Comparison of ENCODE assay signal across 1 cellular context in genomic region chr2:24049485-24050021, GRCh38.
TF ChIP-seq lines count a peak whose summit lies in the region.

FKBP1B (plus strand) TSS chr2:24049741; CDS start chr2:24049850, 109 bp downstream.

TF ChIP-seq in HepG2, 621 proteins besides CTCF, POLR2A, EP300 and RAD21 (continued from another document):
- TF ChIP-seq HMGXB4 (CRISPR knock-in tag; IDR thresholded peaks at IDR 0.05; ENCODE audit: borderline replicate concordance in 1 of 2, low read depth in 1 of 2): peak in 1 of 2 experiments; percentile 45; a peak in 2 of 4 replicates
- TF ChIP-seq KAT7 (CRISPR knock-in tag; IDR thresholded peaks at IDR 0.05; ENCODE audit: borderline replicate concordance): 0 out of 2 replicates have a peak, but pooled peaks have one; percentile 40
- no peak; the same call in 1 of the 2 replicates for TF ChIP-seq RXRB (CRISPR knock-in tag; IDR thresholded peaks at IDR 0.05; ENCODE audit: borderline replicate concordance)
- TF ChIP-seq, protein P1, sequence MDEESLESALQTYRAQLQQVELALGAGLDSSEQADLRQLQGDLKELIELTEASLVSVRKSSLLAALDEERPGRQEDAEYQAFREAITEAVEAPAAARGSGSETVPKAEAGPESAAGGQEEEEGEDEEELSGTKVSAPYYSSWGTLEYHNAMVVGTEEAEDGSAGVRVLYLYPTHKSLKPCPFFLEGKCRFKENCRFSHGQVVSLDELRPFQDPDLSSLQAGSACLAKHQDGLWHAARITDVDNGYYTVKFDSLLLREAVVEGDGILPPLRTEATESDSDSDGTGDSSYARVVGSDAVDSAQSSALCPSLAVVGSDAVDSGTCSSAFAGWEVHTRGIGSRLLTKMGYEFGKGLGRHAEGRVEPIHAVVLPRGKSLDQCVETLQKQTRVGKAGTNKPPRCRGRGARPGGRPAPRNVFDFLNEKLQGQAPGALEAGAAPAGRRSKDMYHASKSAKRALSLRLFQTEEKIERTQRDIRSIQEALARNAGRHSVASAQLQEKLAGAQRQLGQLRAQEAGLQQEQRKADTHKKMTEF (CRISPR knock-in tag; IDR thresholded peaks at IDR 0.05): peak; percentile 33; the same call in 1 of the 2 replicates
- no peak for TF ChIP-seq ZNF589 (CRISPR knock-in tag; conservative IDR thresholded peaks at IDR 0.05)
- no peak for TF ChIP-seq MTF1 (CRISPR knock-in tag; IDR thresholded peaks at IDR 0.05)
- peak; percentile 78 for TF ChIP-seq SP5 (CRISPR knock-in tag; IDR thresholded peaks at IDR 0.05; ENCODE audit: borderline replicate concordance, low read depth)
- TF ChIP-seq SOX5 (CRISPR knock-in tag; IDR thresholded peaks at IDR 0.05; ENCODE audit: borderline replicate concordance): peak; percentile 34; the same call in 1 of the 2 replicates
- no peak for TF ChIP-seq ZBTB46 (CRISPR knock-in tag; IDR thresholded peaks at IDR 0.05; ENCODE audit: borderline replicate concordance)
- no peak for TF ChIP-seq ZSCAN12 (CRISPR knock-in tag; IDR thresholded peaks at IDR 0.05)
- no peak for TF ChIP-seq RFX1 (IDR thresholded peaks at IDR 0.05)
- 0 out of 2 replicates have a peak, but pooled peaks have one; percentile 15 for TF ChIP-seq ZNF652 (CRISPR knock-in tag; IDR thresholded peaks at IDR 0.05; ENCODE audit: borderline replicate concordance, low read depth)
- TF ChIP-seq MAZ (IDR thresholded peaks at IDR 0.05; ENCODE audit: borderline replicate concordance, low read depth, low read length): peak; percentile 72; the same call in 1 of the 2 replicates
- TF ChIP-seq MAZ (CRISPR knock-in tag; IDR thresholded peaks at IDR 0.05; ENCODE audit: low read depth): peak; percentile 80
- 0 out of 2 replicates have a peak, but pooled peaks have one; percentile 44 for TF ChIP-seq ELF3 (CRISPR knock-in tag; IDR thresholded peaks at IDR 0.05)
- TF ChIP-seq GPBP1L1 (CRISPR knock-in tag; IDR thresholded peaks at IDR 0.05): no peak
- TF ChIP-seq MIER3 (CRISPR knock-in tag; IDR thresholded peaks at IDR 0.05; ENCODE audit: borderline replicate concordance): 0 out of 2 replicates have a peak, but pooled peaks have one; percentile 47
- TF ChIP-seq ZNF33B (CRISPR knock-in tag; IDR thresholded peaks at IDR 0.05): no peak
- TF ChIP-seq ZNF780A (CRISPR knock-in tag; IDR thresholded peaks at IDR 0.05): no peak
- TF ChIP-seq HDAC1 (CRISPR knock-in tag; IDR thresholded peaks at IDR 0.05): peak; percentile 56; the same call in 1 of the 2 replicates
- no peak for TF ChIP-seq LRRFIP1 (CRISPR knock-in tag; conservative IDR thresholded peaks at IDR 0.05)
- TF ChIP-seq PATZ1 (CRISPR knock-in tag; IDR thresholded peaks at IDR 0.05): peak; percentile 89
- TF ChIP-seq HHEX (CRISPR knock-in tag; IDR thresholded peaks at IDR 0.05): no peak
- TF ChIP-seq FOXP1 (IDR thresholded peaks at IDR 0.05): no peak
- no peak for TF ChIP-seq FOXP1 (CRISPR knock-in tag; IDR thresholded peaks at IDR 0.05)
- no peak for TF ChIP-seq HCFC1 (IDR thresholded peaks at IDR 0.05; ENCODE audit: low read depth, low read length)
- no peak for TF ChIP-seq HNRNPH1 (optimal IDR thresholded peaks at IDR 0.05; ENCODE audit: low read depth, low read length)
- TF ChIP-seq ZNF337 (CRISPR knock-in tag; IDR thresholded peaks at IDR 0.05; ENCODE audit: borderline replicate concordance, low read depth): no peak
- TF ChIP-seq RBFOX2 (IDR thresholded peaks at IDR 0.05; ENCODE audit: low read depth, low read length): peak; percentile 82
- TF ChIP-seq DMAP1 (CRISPR knock-in tag; IDR thresholded peaks at IDR 0.05): 0 out of 2 replicates have a peak, but pooled peaks have one; percentile 2
